In genomic region chr7:12152196-12152918, GRCh38 we compare ENCODE assay signal across 18 cellular contexts. TPM values are rescaled to one million over a fixed set of nuclear protein-coding genes. Genes with fewer than 3 reads are reported as not detected.
A peak's percentile ranks its signal among the peaks of the same experiment; 100 is the strongest.
DNase-seq lines count a peak whose midpoint lies in the region; ATAC-seq, FAIRE-seq and TF ChIP-seq lines count a peak whose summit lies in the region.
"Had no signal": no experiment of that assay in that cellular context is flagged by ENCODE, and none has a peak within 500 bp of the region (broad histone marks: within the 10 kb centered on the region; RNA-seq: fewer than 3 reads in every experiment).

No MANE protein-coding gene starts in this region.

- H3K4me1 ChIP-seq in GM12878 (ENCODE audit: control insufficient read depth, insufficient read depth, low read length) (no peaks in the 10 kb centered on the region), mesendoderm (ENCODE audit: control insufficient read depth, low read depth, low read length) (no peaks in the 10 kb centered on the region), MM.1S (ENCODE audit: low read length) (no peaks in the 10 kb centered on the region)
- H3K4me1 ChIP-seq: BLaER1 treated with 17β-estradiol and CSF1 and Interleukin-3, amounts not matched to agents 10 nM and 100 nM had no signal

- intact Hi-C loops in GM12878 (cut with micrococcal nuclease; ENCODE audit: unreplicated experiment) = no loop called here

- H4K5ac ChIP-seq in mesendoderm (ENCODE audit: low read length) = no peak overlapping the region

- H3K36me3 Mint-ChIP-seq in activated CD4-positive, alpha-beta T cell treated with anti-CD3 and anti-CD28 coated beads, Interleukin-2, amount 10 ng/mL, durations not matched to agents 7 days and 5 days (ENCODE audit: low read depth) = no peaks in the 10 kb centered on the region
- H3K36me3 Mint-ChIP-seq: CD8-positive, alpha-beta T cell had no signal

- H3K36me3 ChIP-seq in GM12878 (ENCODE audit: control insufficient read depth in 2 of 2, insufficient read depth in 2 of 2, low read length in 1 of 2) (no peaks in the 10 kb centered on the region), mesendoderm (ENCODE audit: control insufficient read depth, insufficient read depth, low read length) (no peaks in the 10 kb centered on the region), MM.1S (replicated peaks; ENCODE audit: insufficient read depth, low read length) (no peaks in the 10 kb centered on the region)
- H3K36me3 ChIP-seq: BLaER1 treated with 17β-estradiol and CSF1 and Interleukin-3, amounts not matched to agents 10 nM and 100 nM had no signal

- no peaks in the 10 kb centered on the region for H3K79me1 ChIP-seq in mesendoderm (ENCODE audit: low read length)

- H3K56ac ChIP-seq in mesendoderm (ENCODE audit: low read length) = no peak overlapping the region

- H3K4ac ChIP-seq in mesendoderm (ENCODE audit: low read depth, low read length) = no peak overlapping the region

- H3K9ac ChIP-seq in GM12878 (ENCODE audit: control insufficient read depth, insufficient read depth, low read length) (no peak overlapping the region), mesendoderm (ENCODE audit: low read length) (no peak overlapping the region), MM.1S (ENCODE audit: low read length) (no peak overlapping the region)
- H3K9ac ChIP-seq: BLaER1 treated with 17β-estradiol and CSF1 and Interleukin-3, amounts not matched to agents 10 nM and 100 nM had no signal

- H3K27me3 ChIP-seq in GM12878 (replicated peaks in 1 of 2; ENCODE audit: control insufficient read depth in 2 of 2, insufficient read depth in 2 of 2, low read length in 1 of 2) (no peaks in the 10 kb centered on the region; a peak in 1 of 4 replicates), mesendoderm (ENCODE audit: insufficient read depth, low read length, poor library complexity) (no peaks in the 10 kb centered on the region), MM.1S (replicated peaks; ENCODE audit: insufficient read depth, low read length) (no peaks in the 10 kb centered on the region)
- H3K27me3 ChIP-seq: BLaER1 treated with 17β-estradiol and CSF1 and Interleukin-3, amounts not matched to agents 10 nM and 100 nM had no signal

- H3K4me1 Mint-ChIP-seq in activated CD4-positive, alpha-beta T cell treated with anti-CD3 and anti-CD28 coated beads, Interleukin-2, amount 10 ng/mL, durations not matched to agents 7 days and 5 days = no peaks in the 10 kb centered on the region

- ATAC-seq in GM12878 = no peak
- ATAC-seq: CD8-positive, alpha-beta T cell had no signal

- no peaks in the 10 kb centered on the region for H3K9me3 ChIP-seq in GM12878 (replicated peaks; ENCODE audit: control insufficient read depth, insufficient read depth, low read length)
- H3K9me3 ChIP-seq in MM.1S (replicated peaks; ENCODE audit: insufficient read depth, low read length) = no peaks in the 10 kb centered on the region
- H3K9me3 ChIP-seq: BLaER1 treated with 17β-estradiol and CSF1 and Interleukin-3, amounts not matched to agents 10 nM and 100 nM had no signal

- H3K9me3 Mint-ChIP-seq in activated CD4-positive, alpha-beta T cell treated with anti-CD3 and anti-CD28 coated beads, Interleukin-2, amount 10 ng/mL, durations not matched to agents 7 days and 5 days = no peaks in the 10 kb centered on the region
- H3K9me3 Mint-ChIP-seq: CD8-positive, alpha-beta T cell had no signal

- no peak overlapping the region for H2BK5ac ChIP-seq in mesendoderm (ENCODE audit: low read length)

- TF ChIP-seq CTCF in GM12878 (IDR thresholded peaks at IDR 0.05 in 2 of 3, conservative IDR thresholded peaks at IDR 0.05 in 1 of 3; ENCODE audit: control insufficient read depth in 2 of 3, extremely low read depth in 1 of 3, insufficient read depth in 1 of 3, low read depth in 3 of 3, low read length in 3 of 3) (no peak), MM.1S (IDR thresholded peaks at IDR 0.05; ENCODE audit: low read length) (no peak)

- no peaks in the 10 kb centered on the region for H3K79me2 ChIP-seq in GM12878 (ENCODE audit: control insufficient read depth, insufficient read depth, low read length)
- no peaks in the 10 kb centered on the region for H3K79me2 ChIP-seq in mesendoderm (ENCODE audit: control insufficient read depth, insufficient read depth, low read length)
- no peaks in the 10 kb centered on the region for H3K79me2 ChIP-seq in MM.1S (ENCODE audit: low read length)

- TF ChIP-seq POLR2A in GM12878 (IDR thresholded peaks at IDR 0.05; ENCODE audit: low read depth, low read length) = no peak

- H2AK5ac ChIP-seq in mesendoderm (ENCODE audit: low read length) = no peak overlapping the region

- no peak overlapping the region for H2BK15ac ChIP-seq in mesendoderm (replicated peaks; ENCODE audit: low read depth)

- no peak overlapping the region for H3K18ac ChIP-seq in mesendoderm (ENCODE audit: low read length)

- H3K4me2 ChIP-seq in GM12878 (ENCODE audit: control insufficient read depth, insufficient read depth) (no peak overlapping the region), mesendoderm (ENCODE audit: low read length) (no peak overlapping the region), MM.1S (ENCODE audit: low read depth, low read length) (no peak overlapping the region)
- H3K4me2 ChIP-seq: BLaER1 treated with 17β-estradiol and CSF1 and Interleukin-3, amounts not matched to agents 10 nM and 100 nM had no signal

- no peak for TF ChIP-seq RAD21 in GM12878 (IDR thresholded peaks at IDR 0.05; ENCODE audit: insufficient read depth, low read depth, low read length)

- H4K8ac ChIP-seq in mesendoderm (ENCODE audit: low read depth, low read length) = no peak overlapping the region

- no peak overlapping the region for H3K4me3 Mint-ChIP-seq in activated CD4-positive, alpha-beta T cell treated with anti-CD3 and anti-CD28 coated beads, Interleukin-2, amount 10 ng/mL, durations not matched to agents 7 days and 5 days
- H3K4me3 Mint-ChIP-seq: CD8-positive, alpha-beta T cell had no signal

- H3K23ac ChIP-seq in mesendoderm (ENCODE audit: low read length) = no peak overlapping the region

- FAIRE-seq in GM12878 (lab: Jason Lieb, UNC) = peak; percentile 18

- no peak overlapping the region for H3K27ac Mint-ChIP-seq in activated CD4-positive, alpha-beta T cell treated with anti-CD3 and anti-CD28 coated beads, Interleukin-2, amount 10 ng/mL, durations not matched to agents 7 days and 5 days
- H3K27ac Mint-ChIP-seq: CD8-positive, alpha-beta T cell had no signal

- POLR2A ChIA-PET in GM12878 (lab: Charles Lee) = no interaction called here
- POLR2A ChIA-PET in activated CD4-positive, alpha-beta T cell treated with anti-CD3 and anti-CD28 coated beads, Interleukin-2, amount 10 ng/mL, durations not matched to agents 7 days and 5 days (lab: Charles Lee) = no interaction called here

- no peaks in the 10 kb centered on the region for H3K9me2 ChIP-seq in MM.1S (replicated peaks; ENCODE audit: insufficient read depth, low read length)

- TF ChIP-seq EP300 in GM12878 (IDR thresholded peaks at IDR 0.05; ENCODE audit: borderline replicate concordance in 1 of 2, control insufficient read depth in 1 of 2, low read depth in 2 of 2, low read length in 2 of 2) = no peak

- SMC1A ChIA-PET in GM12878 (lab: Charles Lee; ENCODE audit: uncharacterized antibody, unreplicated experiment) = no interaction called here

- in situ Hi-C loops in GM12878 (cut with MboI) = no loop called here

- DNase-seq in HuH-7.5 (ENCODE audit: low spot score) (peak; percentile 11), GM12878 (ENCODE audit: low read depth, low spot score) (no peak), mesendoderm (peak; percentile 3), MM.1S (no peak), kidney tubule cell (ENCODE audit: low spot score) (no peak), cerebellar cortex (ENCODE audit: low spot score) (no peak)
- no peak for DNase-seq in activated CD4-positive, alpha-beta T cell treated with anti-CD3 and anti-CD28 coated beads, Interleukin-2, amount 10 ng/mL, durations not matched to agents 7 days and 5 days
- DNase-seq: CD8-positive, alpha-beta T cell; HCEC 1CT; NCI-H1105; NCI-H1694; NCI-H2107; NCI-H510A; NCI-H748 treated with DMSO at 0.1 percent for 48 hours; OCI-M1; RPMI8226; SHP77 treated with DMSO at 0.1 percent for 48 hours had no signal

- H3K27me3 Mint-ChIP-seq in activated CD4-positive, alpha-beta T cell treated with anti-CD3 and anti-CD28 coated beads, Interleukin-2, amount 10 ng/mL, durations not matched to agents 7 days and 5 days = peaks cover 7% of the 10 kb centered on the region

- H3F3A ChIP-seq in MM.1S (ENCODE audit: insufficient read depth, low read length) = no peaks in the 10 kb centered on the region

- H2BK120ac ChIP-seq in mesendoderm (ENCODE audit: low read depth, low read length) = no peak overlapping the region

- H3K27ac ChIP-seq in GM12878 (ENCODE audit: control insufficient read depth, insufficient read depth) (no peak overlapping the region), mesendoderm (ENCODE audit: low read depth, low read length) (no peak overlapping the region), MM.1S (ENCODE audit: low read length) (no peak overlapping the region)
- H3K27ac ChIP-seq: BLaER1 treated with 17β-estradiol and CSF1 and Interleukin-3, amounts not matched to agents 10 nM and 100 nM had no signal

- H4K20me1 ChIP-seq in GM12878 (ENCODE audit: control insufficient read depth, insufficient read depth) (no peaks in the 10 kb centered on the region), MM.1S (ENCODE audit: insufficient read depth, low read length) (no peaks in the 10 kb centered on the region)
- H4K20me1 ChIP-seq: BLaER1 treated with 17β-estradiol and CSF1 and Interleukin-3, amounts not matched to agents 10 nM and 100 nM had no signal

- H3K4me3 ChIP-seq in GM12878 (no peak overlapping the region), mesendoderm (ENCODE audit: low read length) (no peak overlapping the region), MM.1S (ENCODE audit: low read length) (no peak overlapping the region)
- H3K4me3 ChIP-seq: BLaER1 treated with 17β-estradiol and CSF1 and Interleukin-3, amounts not matched to agents 10 nM and 100 nM had no signal

- RAD21 ChIA-PET in GM12878 (lab: Charles Lee; ENCODE audit: unreplicated experiment) = no interaction called here

- H2AFZ ChIP-seq in GM12878 (ENCODE audit: control insufficient read depth, low read depth, low read length) (no peak overlapping the region), MM.1S (ENCODE audit: low read length) (no peak overlapping the region)

- CTCF ChIA-PET in GM12878 (lab: Yijun Ruan, JAX) = no interaction called here
- CTCF ChIA-PET in activated CD4-positive, alpha-beta T cell treated with anti-CD3 and anti-CD28 coated beads, Interleukin-2, amount 10 ng/mL, durations not matched to agents 7 days and 5 days (lab: Charles Lee) = no interaction called here

- 61% methylated on average over 5 of the region's 5 CpGs for WGBS in GM12878 (ENCODE audit: insufficient coverage, insufficient replicate concordance, low lambda C conversion rate, missing lambda C conversion rate)
- no CpG with 5 or more reads among the region's 5 CpGs for WGBS in mesendoderm (ENCODE audit: extremely low coverage, insufficient coverage, low lambda C conversion rate)

- no TSS peak for BruUV-seq in GM12878 (replicated peaks; lab: Mats Ljungman, UMichigan)

RNA-seq across cellular contexts. Expression of gene TMEM106B, which starts 58.7 kb away (rescaled TPM):
- total RNA-seq in GM12878 (2013; cell fraction: nucleolus; rRNA removed) = 29.7 and 32.0 TPM in 2 replicates
- total RNA-seq in GM12878 (2014; rRNA removed) (12.4 and 16.8 TPM in 2 replicates), GM12878 (2014; rRNA removed; fragmentation: Illumina TruSeq; extraction: Trizol) (13.3 and 13.4 TPM in 2 replicates), GM12878 (2021) (12.1 and 14.4 TPM in 2 replicates)
- polyA plus RNA-seq in GM12878 (2011; ENCODE audit: low read depth) = 2.5 TPM
- polyA plus RNA-seq in GM12878 (2011; rRNA removed) (21.2 and 35.6 TPM in 2 replicates), GM12878 (2014; fragmentation: Illumina TruSeq; extraction: Trizol) (10.7 and 14.0 TPM in 2 replicates), GM12878 (2014; fragmentation: Nextera tagmentation; extraction: Ambion mirVana) (1 to 10 TPM; 3.7 to 5.4 TPM), GM12878 (2014; rRNA removed) (5.4 and 5.6 TPM in 2 replicates), GM12878 (2016; fragmentation: Nextera tagmentation; extraction: Ambion mirVana) (10 to 100 TPM; 13.3 to 20.4 TPM)
- polyA plus RNA-seq in GM12878 (2011; cell fraction: cytosol; rRNA removed) = 6.8 and 7.6 TPM in 2 replicates
- 10.2 and 11.1 TPM in 2 replicates for polyA plus RNA-seq in GM12878 (2011; cell fraction: nucleus; rRNA removed)
- 4.8 and 6.7 TPM in 2 replicates for polyA plus RNA-seq in GM12878 (2012)
- 9.9 and 21.1 TPM in 2 replicates for polyA minus RNA-seq in GM12878 (2011; rRNA and poly(A)+ RNA removed)
- polyA minus RNA-seq in GM12878 (2011; cell fraction: cytosol; rRNA and poly(A)+ RNA removed) = 10.7 and 17.8 TPM in 2 replicates
- polyA minus RNA-seq in GM12878 (2011; cell fraction: nucleus; rRNA and poly(A)+ RNA removed) = 8.9 and 16.2 TPM in 2 replicates
- 21.7 TPM for polyA plus RNA-seq in mesendoderm (2013, experiment 1 of 2)
- 22.7 TPM for polyA plus RNA-seq in mesendoderm (2013, experiment 2 of 2)
- total RNA-seq in activated CD4-positive, alpha-beta T cell treated with anti-CD3 and anti-CD28 coated beads, Interleukin-2, amount 10 ng/mL, durations not matched to agents 7 days and 5 days = 10 to 100 TPM; 35.1 to 42.5 TPM

Comparison
In these comparisons a context has a peak if more than half of its experiments do, and no peak if none do; other contexts are left out.
1. DNase-seq: peak in HuH-7.5 (single experiment) and mesendoderm (single experiment); none in GM12878 (single experiment), MM.1S (single experiment), activated CD4-positive, alpha-beta T cell treated with anti-CD3 and anti-CD28 coated beads, Interleukin-2, amount 10 ng/mL, durations not matched to agents 7 days and 5 days (single experiment), kidney tubule cell (single experiment) and cerebellar cortex (single experiment).